ENCODE assay signal across 21 cellular contexts in genomic region chrX:148536961-148537360, GRCh38.
"Had no signal": no experiment of that assay in that cellular context is flagged by ENCODE, and none has a peak within 500 bp of the region (broad histone marks: within the 10 kb centered on the region; RNA-seq: fewer than 3 reads in every experiment).

No MANE protein-coding gene starts in this region.

- H3K4me1 ChIP-seq: lower lobe of right lung, suprapubic skin had no signal

- H3K27me3 ChIP-seq: brain microvascular endothelial cell, suprapubic skin had no signal

- H3K9me3 ChIP-seq: lower lobe of right lung, suprapubic skin had no signal

- H3K4me3 Mint-ChIP-seq: activated CD8-positive, alpha-beta T cell treated with anti-CD3 and anti-CD28 coated beads for 36 hours; effector memory CD8-positive, alpha-beta T cell; mesothelial cell of epicardium; nephron progenitor cell; T-helper 1 cell treated with Interleukin-12 subunit alpha and Interleukin-12 subunit beta and Interleukin-4 antibody, amounts not matched to agents 30 μg/mL and 1 μg/mL, for 36 hours; WTC11 had no signal

- H3K36me3 Mint-ChIP-seq: activated naive CD4-positive, alpha-beta T cell treated with anti-CD3 and anti-CD28 coated beads, Interleukin-2, amount 50 U/mL, for 72 hours; mesothelial cell of epicardium; WTC11 had no signal

- H3K27ac Mint-ChIP-seq: activated CD8-positive, alpha-beta T cell treated with anti-CD3 and anti-CD28 coated beads for 36 hours; activated naive CD4-positive, alpha-beta T cell treated with anti-CD3 and anti-CD28 coated beads, Interleukin-2, amount 50 U/mL, for 72 hours; effector memory CD8-positive, alpha-beta T cell; mesothelial cell of epicardium; nephron progenitor cell; T-helper 1 cell treated with Interleukin-12 subunit alpha and Interleukin-12 subunit beta and Interleukin-4 antibody, amounts not matched to agents 30 μg/mL and 1 μg/mL, for 36 hours; WTC11 had no signal

- H3K9me3 Mint-ChIP-seq: activated CD8-positive, alpha-beta T cell treated with anti-CD3 and anti-CD28 coated beads for 36 hours; activated naive CD4-positive, alpha-beta T cell treated with anti-CD3 and anti-CD28 coated beads, Interleukin-2, amount 50 U/mL, for 72 hours; effector memory CD8-positive, alpha-beta T cell; nephron progenitor cell; T-helper 1 cell treated with Interleukin-12 subunit alpha and Interleukin-12 subunit beta and Interleukin-4 antibody, amounts not matched to agents 30 μg/mL and 1 μg/mL, for 36 hours; WTC11 had no signal

- ATAC-seq: activated CD8-positive, alpha-beta T cell treated with anti-CD3 and anti-CD28 coated beads for 36 hours; activated naive CD4-positive, alpha-beta T cell treated with anti-CD3 and anti-CD28 coated beads, Interleukin-2, amount 50 U/mL, for 72 hours; effector memory CD8-positive, alpha-beta T cell; left cardiac atrium; lower lobe of right lung; stimulated activated naive CD8-positive, alpha-beta T cell treated with anti-CD3 and anti-CD28 coated beads, Interleukin-15, Interleukin-2, amounts not matched to agents 100 U/mL and 50 U/mL, for 24 hours had no signal

- H3K36me3 ChIP-seq: brain microvascular endothelial cell, lower lobe of right lung, suprapubic skin had no signal

- H3K4me1 Mint-ChIP-seq: mesothelial cell of epicardium had no signal

- H3K27me3 Mint-ChIP-seq: activated CD8-positive, alpha-beta T cell treated with anti-CD3 and anti-CD28 coated beads for 36 hours; effector memory CD8-positive, alpha-beta T cell had no signal

- H3K4me3 ChIP-seq: lower lobe of right lung, suprapubic skin had no signal

- DNase-seq: activated CD4-positive, alpha-beta T cell treated with anti-CD3 and anti-CD28 coated beads for 48 hours; activated CD8-positive, alpha-beta T cell treated with anti-CD3 and anti-CD28 coated beads for 36 hours; activated effector memory CD4-positive, alpha-beta T cell treated with anti-CD3 and anti-CD28 coated beads, Interleukin-2, amount 50 U/mL, for 16 hours; activated T-cell treated with anti-CD3 and anti-CD28 coated beads, Interleukin-2, amount 50 U/mL, for 48 hours; brain microvascular endothelial cell; cerebellar nuclear complex; dermis blood vessel endothelial cell; effector memory CD8-positive, alpha-beta T cell; left cardiac atrium; lower lobe of right lung; nephron progenitor cell; occipital lobe; stimulated activated CD4-positive, alpha-beta T cell treated with anti-CD3 and anti-CD28 coated beads, Interleukin-4, amount 100 ng/mL, for 4 hours; stimulated activated CD8-positive, alpha-beta memory T cell treated with anti-CD3 and anti-CD28 coated beads, Interleukin-4, amount 100 ng/mL, for 48 hours; stimulated activated naive CD8-positive, alpha-beta T cell treated with anti-CD3 and anti-CD28 coated beads, Interleukin-15, Interleukin-2, amounts not matched to agents 100 U/mL and 50 U/mL, for 24 hours; trophoblast cell had no signal
